1 cellular context compared by ENCODE assay signal in the genomic region with DNA sequence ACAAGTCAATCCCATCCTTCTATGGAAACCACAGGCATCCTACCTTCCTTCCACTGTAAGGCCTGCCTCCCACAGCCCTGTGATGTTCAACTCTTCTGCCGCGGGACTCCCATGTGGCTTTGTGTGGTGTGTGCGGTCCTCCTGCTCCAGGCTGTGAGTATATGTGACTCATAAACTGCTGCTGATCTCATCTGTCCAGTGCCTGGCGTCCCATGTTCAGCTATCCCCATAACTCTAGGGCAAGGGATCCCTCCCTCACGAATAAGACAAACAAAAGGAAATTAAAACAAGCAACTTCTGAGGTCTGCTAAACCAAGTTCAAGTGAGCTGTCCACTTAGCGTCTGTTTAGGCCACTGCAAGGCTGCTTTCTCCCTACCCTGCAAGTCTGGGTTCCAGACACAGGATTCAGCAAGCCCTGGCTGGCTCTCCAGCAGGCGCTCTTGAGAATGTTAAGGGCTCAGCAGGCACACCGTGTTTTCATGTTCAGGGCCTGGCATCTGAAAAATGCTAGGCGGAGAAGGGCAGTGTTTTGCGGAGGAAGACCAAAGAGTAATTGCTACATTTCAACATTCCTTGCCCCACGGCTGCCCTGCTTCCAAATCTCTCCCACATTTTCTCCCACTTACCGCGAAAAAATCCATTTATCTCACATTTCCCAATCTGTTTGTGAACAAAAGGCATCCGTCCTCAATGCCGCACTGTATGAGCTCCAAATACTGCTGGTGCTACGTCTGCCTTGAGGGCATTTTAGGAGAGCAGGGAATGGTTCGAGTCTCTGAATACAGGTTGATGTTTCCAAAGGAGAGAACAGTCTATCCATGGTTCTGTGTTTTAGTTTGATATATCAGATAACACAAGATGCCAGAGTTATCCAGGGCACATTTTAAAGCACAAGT.
TF ChIP-seq lines count a peak whose summit lies in the region.

No MANE protein-coding gene starts in this region.

TF ChIP-seq in IMR-90, 13 proteins besides CTCF, POLR2A, EP300 and RAD21 (continued from another document):
- TF ChIP-seq MAFK (IDR thresholded peaks at IDR 0.05; ENCODE audit: low read depth, low read length) (no peak), MXI1 (IDR thresholded peaks at IDR 0.05; ENCODE audit: borderline replicate concordance, low read depth, low read length) (peak; percentile 80; the same call in 1 of the 2 replicates), RCOR1 (IDR thresholded peaks at IDR 0.05; ENCODE audit: insufficient replicate concordance, low read length) (peak; percentile 46), CHD1 (IDR thresholded peaks at IDR 0.05; ENCODE audit: low read depth, low read length) (no peak), NFE2L2 (IDR thresholded peaks at IDR 0.05; ENCODE audit: low read depth, low read length) (no peak)
- TF ChIP-seq, protein P1, sequence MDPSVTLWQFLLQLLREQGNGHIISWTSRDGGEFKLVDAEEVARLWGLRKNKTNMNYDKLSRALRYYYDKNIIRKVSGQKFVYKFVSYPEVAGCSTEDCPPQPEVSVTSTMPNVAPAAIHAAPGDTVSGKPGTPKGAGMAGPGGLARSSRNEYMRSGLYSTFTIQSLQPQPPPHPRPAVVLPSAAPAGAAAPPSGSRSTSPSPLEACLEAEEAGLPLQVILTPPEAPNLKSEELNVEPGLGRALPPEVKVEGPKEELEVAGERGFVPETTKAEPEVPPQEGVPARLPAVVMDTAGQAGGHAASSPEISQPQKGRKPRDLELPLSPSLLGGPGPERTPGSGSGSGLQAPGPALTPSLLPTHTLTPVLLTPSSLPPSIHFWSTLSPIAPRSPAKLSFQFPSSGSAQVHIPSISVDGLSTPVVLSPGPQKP (IDR thresholded peaks at IDR 0.05; ENCODE audit: borderline replicate concordance, low read depth, low read length), result no peak
- TF ChIP-seq, protein P2, sequence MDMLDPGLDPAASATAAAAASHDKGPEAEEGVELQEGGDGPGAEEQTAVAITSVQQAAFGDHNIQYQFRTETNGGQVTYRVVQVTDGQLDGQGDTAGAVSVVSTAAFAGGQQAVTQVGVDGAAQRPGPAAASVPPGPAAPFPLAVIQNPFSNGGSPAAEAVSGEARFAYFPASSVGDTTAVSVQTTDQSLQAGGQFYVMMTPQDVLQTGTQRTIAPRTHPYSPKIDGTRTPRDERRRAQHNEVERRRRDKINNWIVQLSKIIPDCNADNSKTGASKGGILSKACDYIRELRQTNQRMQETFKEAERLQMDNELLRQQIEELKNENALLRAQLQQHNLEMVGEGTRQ (IDR thresholded peaks at IDR 0.05; ENCODE audit: low read depth, low read length), result 0 out of 2 replicates have a peak, but pooled peaks have one; percentile 34
